In genomic region chr16:66934138-66934838, GRCh38 we compare ENCODE assay signal across 8 cellular contexts. TPM values are rescaled to one million over a fixed set of nuclear protein-coding genes. Genes with fewer than 3 reads are reported as not detected.
DNase-seq lines count a peak whose midpoint lies in the region; ATAC-seq and TF ChIP-seq lines count a peak whose summit lies in the region.

Gene CIAO2B (minus strand): TSS chr16:66934402. CDS start chr16:66934364, 38 bp downstream.

- no peaks in the 10 kb centered on the region for H3K27me3 ChIP-seq in RWPE2 (ENCODE audit: insufficient read depth, poor library complexity, severe bottlenecking)

- H3K27ac ChIP-seq in RWPE2 (ENCODE audit: poor library complexity, severe bottlenecking): peak within 1 kb of the TSS; percentile 86

- peak; percentile 75 for ATAC-seq in GM21723 (IDR thresholded peaks at IDR 0.05; ENCODE audit: unreplicated experiment)
- ATAC-seq in RWPE2 (ENCODE audit: low read depth): peak; percentile 53
- peak; percentile 92 to 93 for ATAC-seq in natural killer cell treated with Interleukin-12 subunit alpha and Interleukin-12 subunit beta and Interleukin-15 and Interleukin-18, amount 100 ng/mL, for 72 hours

- peaks cover 30% of the 10 kb centered on the region for H3K36me3 ChIP-seq in RWPE2 (ENCODE audit: low read depth)

- peak; percentile 68 for DNase-seq in DMS53 treated with DMSO at 0.1 percent for 48 hours (lab: John Stamatoyannopoulos, UW; ENCODE audit: unreplicated experiment)
- peak; percentile 62 for DNase-seq in KG1 (lab: John Stamatoyannopoulos, UW)
- no peak for DNase-seq in RWPE2 (ENCODE audit: low spot score)
- peak; percentile 85 for DNase-seq in activated T-helper 9 cell treated with anti-CD3 and anti-CD28 coated beads, Interleukin-2, amount 50 U/mL, for 16 hours (ENCODE audit: low read depth)
- peak; percentile 75 for DNase-seq in fibroblast of peridontal ligament (ENCODE audit: extremely low read depth)
- DNase-seq in natural killer cell treated with Interleukin-12 subunit alpha and Interleukin-12 subunit beta and Interleukin-15 and Interleukin-18, amount 100 ng/mL, for 72 hours (ENCODE audit: low spot score): peak; percentile 93
- peak; percentile 85 for DNase-seq in stimulated activated naive CD4-positive, alpha-beta T cell treated with Interleukin-2 at 50 U/mL for 16 hours (lab: John Stamatoyannopoulos, UW)

- H3K36me3 Mint-ChIP-seq in natural killer cell treated with Interleukin-12 subunit alpha and Interleukin-12 subunit beta and Interleukin-15 and Interleukin-18, amount 100 ng/mL, for 72 hours: peaks cover 10% of the 10 kb centered on the region

- no peaks in the 10 kb centered on the region for H3K9me3 ChIP-seq in RWPE2 (ENCODE audit: severe bottlenecking)

- H3K27ac Mint-ChIP-seq in natural killer cell treated with Interleukin-12 subunit alpha and Interleukin-12 subunit beta and Interleukin-15 and Interleukin-18, amount 100 ng/mL, for 72 hours: peak within 1 kb of the TSS; percentile 97 to 98

- no peaks in the 10 kb centered on the region for H3K27me3 Mint-ChIP-seq in natural killer cell treated with Interleukin-12 subunit alpha and Interleukin-12 subunit beta and Interleukin-15 and Interleukin-18, amount 100 ng/mL, for 72 hours

- peaks cover 47 to 48% of the 10 kb centered on the region in 2 donors for H3K4me1 Mint-ChIP-seq in natural killer cell treated with Interleukin-12 subunit alpha and Interleukin-12 subunit beta and Interleukin-15 and Interleukin-18, amount 100 ng/mL, for 72 hours (ENCODE audit: low read depth in 2 of 2)

- peaks cover 9% of the 10 kb centered on the region for H3K4me1 ChIP-seq in RWPE2 (ENCODE audit: insufficient read depth, poor library complexity, severe bottlenecking)

- H3K9me3 Mint-ChIP-seq in natural killer cell treated with Interleukin-12 subunit alpha and Interleukin-12 subunit beta and Interleukin-15 and Interleukin-18, amount 100 ng/mL, for 72 hours: no peaks in the 10 kb centered on the region

- peak within 1 kb of the TSS; percentile 96 for H3K4me3 ChIP-seq in RWPE2 (ENCODE audit: severe bottlenecking)

- no peak for TF ChIP-seq CTCF in RWPE2 (IDR thresholded peaks at IDR 0.05; ENCODE audit: poor library complexity, severe bottlenecking)

- peak within 1 kb of the TSS; percentile 95 for H3K4me3 Mint-ChIP-seq in natural killer cell treated with Interleukin-12 subunit alpha and Interleukin-12 subunit beta and Interleukin-15 and Interleukin-18, amount 100 ng/mL, for 72 hours

RNA-seq across cellular contexts. Expression of gene CIAO2B, which starts in this region (rescaled TPM):
- total RNA-seq in natural killer cell treated with Interleukin-12 subunit alpha and Interleukin-12 subunit beta and Interleukin-15 and Interleukin-18, amount 100 ng/mL, for 72 hours: 100 to 1,000 TPM; 147 to 153 TPM
